Comparison of ENCODE assay signal across 16 cellular contexts in genomic region chr1:45566722-45567121, GRCh38. TPM values are rescaled to one million over a fixed set of nuclear protein-coding genes. Genes with fewer than 3 reads are reported as not detected.
DNase-seq lines count a peak whose midpoint lies in the region; ATAC-seq and TF ChIP-seq lines count a peak whose summit lies in the region.
"Had no signal": no experiment of that assay in that cellular context is flagged by ENCODE, and none has a peak within 500 bp of the region (broad histone marks: within the 10 kb centered on the region; RNA-seq: fewer than 3 reads in every experiment).

No MANE protein-coding gene starts in this region.

- POLR2A ChIA-PET in MCF 10A (lab: Yijun Ruan, JAX): interaction anchor here (1.2 to 1.6 kb wide), 3 partner anchors 9 to 56 kb away, joined by 5 to 8 read pairs (median 6); partner anchors contain the start of gene PRDX1

- H2AFZ ChIP-seq in mammary epithelial cell (ENCODE audit: low read depth, low read length): no peak overlapping the region

- H3K4me1 Mint-ChIP-seq in MCF 10A (ENCODE audit: insufficient read depth, unreplicated experiment): no peaks in the 10 kb centered on the region
- H3K4me1 Mint-ChIP-seq in activated T-cell treated with anti-CD3 and anti-CD28 coated beads, Interleukin-2, amount 50 U/mL, for 72 hours (ENCODE audit: low read depth): peaks cover 8% of the 10 kb centered on the region

- H3K27me3 ChIP-seq in mammary epithelial cell (ENCODE audit: insufficient read depth, low read length): no peaks in the 10 kb centered on the region
- no peaks in the 10 kb centered on the region for H3K27me3 ChIP-seq in cardiac muscle cell
- H3K27me3 ChIP-seq in muscle layer of colon (ENCODE audit: control insufficient read depth in 1 of 2, insufficient read depth in 2 of 2, low read length in 2 of 2): no peaks in the 10 kb centered on the region
- no peaks in the 10 kb centered on the region for H3K27me3 ChIP-seq in aorta (ENCODE audit: control insufficient read depth in 1 of 2, insufficient read depth in 2 of 2, low read length in 1 of 2)
- H3K27me3 ChIP-seq: spleen had no signal

- in situ Hi-C loops in mammary epithelial cell (cut with MboI; ENCODE audit: low sequenced_read_pairs in 2 of 2): loop anchor here in 1 of 2 donors (5.0 to 10.0 kb wide), 2 partner anchors 59 to 192 kb away; no protein-coding TSS in a partner anchor

- H3K9ac ChIP-seq in mammary epithelial cell (ENCODE audit: insufficient read depth, low read length) (no peak overlapping the region), muscle layer of colon (ENCODE audit: low read length) (no peak overlapping the region)
- H3K9ac ChIP-seq: KMS-11 had no signal

- H3K4me1 ChIP-seq in mammary epithelial cell (ENCODE audit: insufficient read depth, low read length) (no peaks in the 10 kb centered on the region), cardiac muscle cell (ENCODE audit: low read depth) (peaks cover 11% of the 10 kb centered on the region), muscle layer of colon (ENCODE audit: insufficient read depth, low read length) (no peaks in the 10 kb centered on the region), aorta (ENCODE audit: control insufficient read depth in 1 of 2, insufficient read depth in 2 of 2, low read length in 2 of 2) (no peaks in the 10 kb centered on the region)

- no peaks in the 10 kb centered on the region for H3K27me3 Mint-ChIP-seq in MCF 10A (ENCODE audit: insufficient read depth, unreplicated experiment)
- no peaks in the 10 kb centered on the region for H3K27me3 Mint-ChIP-seq in activated T-cell treated with anti-CD3 and anti-CD28 coated beads, Interleukin-2, amount 50 U/mL, for 72 hours (ENCODE audit: low read depth)
- H3K27me3 Mint-ChIP-seq: CD8-positive, alpha-beta memory T cell; stimulated activated naive CD8-positive, alpha-beta T cell treated with anti-CD3 and anti-CD28 coated beads, Interleukin-15, amount 100 ng/mL, for 72 hours had no signal

- peaks cover 58% of the 10 kb centered on the region for H3K36me3 Mint-ChIP-seq in MCF 10A (ENCODE audit: insufficient read depth, unreplicated experiment)
- peaks cover under 1 to 15% of the 10 kb centered on the region in 2 donors for H3K36me3 Mint-ChIP-seq in activated T-cell treated with anti-CD3 and anti-CD28 coated beads, Interleukin-2, amount 50 U/mL, for 72 hours (ENCODE audit: insufficient read depth in 2 of 2)

- CTCF ChIA-PET in MCF 10A (lab: Yijun Ruan, JAX) (interaction anchor here (0.5 to 6.0 kb wide), 6 partner anchors 10 to 73 kb away, joined by 3 to 39 read pairs (median 4); partner anchors contain the start of gene NASP), mammary epithelial cell (lab: Charles Lee; ENCODE audit: low non-redundant PET) (no interaction called here)

- intact Hi-C loops in MCF 10A (cut with micrococcal nuclease): no loop called here
- intact Hi-C loops in mammary epithelial cell (cut with micrococcal nuclease): no loop called here
- intact Hi-C loops in aorta (cut with DNase I): no loop called here

- peaks cover under 1% of the 10 kb centered on the region for H3K79me2 ChIP-seq in mammary epithelial cell (ENCODE audit: insufficient read depth, low read length)

- no peak overlapping the region for H3K4me2 ChIP-seq in mammary epithelial cell (ENCODE audit: insufficient read depth, low read depth, low read length)
- H3K4me2 ChIP-seq: KMS-11 had no signal

- TF ChIP-seq CTCF in MCF 10A (IDR thresholded peaks at IDR 0.05; ENCODE audit: unreplicated experiment) (no peak), mammary epithelial cell (conservative IDR thresholded peaks at IDR 0.05 in 1 of 2, IDR thresholded peaks at IDR 0.05 in 1 of 2; ENCODE audit: extremely low read depth in 1 of 2, insufficient read depth in 1 of 2, low read depth in 1 of 2, low read length in 2 of 2) (no peak), cardiac muscle cell (IDR thresholded peaks at IDR 0.05; ENCODE audit: low read depth, low read length) (no peak)

- peak overlapping the region; percentile 46 for H3K27ac Mint-ChIP-seq in MCF 10A (ENCODE audit: low read depth, unreplicated experiment)
- no peak overlapping the region for H3K27ac Mint-ChIP-seq in activated T-cell treated with anti-CD3 and anti-CD28 coated beads, Interleukin-2, amount 50 U/mL, for 72 hours
- H3K27ac Mint-ChIP-seq: activated CD8-positive, alpha-beta T cell treated with anti-CD3 and anti-CD28 coated beads, Interleukin-2, amount 10 ng/mL, durations not matched to agents 7 days and 5 days had no signal

- H3K9me3 Mint-ChIP-seq in MCF 10A (ENCODE audit: unreplicated experiment): no peaks in the 10 kb centered on the region
- no peaks in the 10 kb centered on the region for H3K9me3 Mint-ChIP-seq in activated T-cell treated with anti-CD3 and anti-CD28 coated beads, Interleukin-2, amount 50 U/mL, for 72 hours
- H3K9me3 Mint-ChIP-seq: CD8-positive, alpha-beta memory T cell; stimulated activated naive CD8-positive, alpha-beta T cell treated with anti-CD3 and anti-CD28 coated beads, Interleukin-15, amount 100 ng/mL, for 72 hours had no signal

- BruUV-seq in MCF 10A (replicated peaks; lab: Mats Ljungman, UMichigan): no TSS peak
- no TSS peak for BruUV-seq in mammary epithelial cell (replicated peaks; lab: Mats Ljungman, UMichigan)

- H3K4me3 ChIP-seq in mammary epithelial cell (replicated peaks in 1 of 3; ENCODE audit: insufficient read depth in 1 of 3, low read depth in 2 of 3, low read length in 3 of 3) (no peak overlapping the region), cardiac muscle cell (no peak overlapping the region), muscle layer of colon (ENCODE audit: low read depth in 1 of 2, low read length in 2 of 2) (no peak overlapping the region), aorta (ENCODE audit: low read length in 2 of 2) (no peak overlapping the region)
- H3K4me3 ChIP-seq: spleen had no signal

- H3K9me3 ChIP-seq in mammary epithelial cell (replicated peaks; ENCODE audit: insufficient read depth, low read length): no peaks in the 10 kb centered on the region
- no peaks in the 10 kb centered on the region for H3K9me3 ChIP-seq in cardiac muscle cell (ENCODE audit: low read depth)
- no peaks in the 10 kb centered on the region for H3K9me3 ChIP-seq in muscle layer of colon (ENCODE audit: low read length)
- no peaks in the 10 kb centered on the region for H3K9me3 ChIP-seq in aorta (ENCODE audit: control insufficient read depth, low read length)
- H3K9me3 ChIP-seq: spleen had no signal

- H3K36me3 ChIP-seq in mammary epithelial cell (ENCODE audit: insufficient read depth, low read length): peaks cover 1% of the 10 kb centered on the region
- H3K36me3 ChIP-seq in cardiac muscle cell: peaks cover 17% of the 10 kb centered on the region
- peaks cover 40% of the 10 kb centered on the region for H3K36me3 ChIP-seq in muscle layer of colon (ENCODE audit: insufficient read depth, low read length)
- peaks cover 0 to 13% of the 10 kb centered on the region in 2 donors for H3K36me3 ChIP-seq in aorta (ENCODE audit: control insufficient read depth in 1 of 2, insufficient read depth in 2 of 2, low read length in 1 of 2)

- no peaks in the 10 kb centered on the region for H4K20me1 ChIP-seq in mammary epithelial cell (ENCODE audit: insufficient read depth, low read length)

- ATAC-seq in aorta (ENCODE audit: low FRiP score): peak; percentile 68
- ATAC-seq in activated T-cell treated with anti-CD3 and anti-CD28 coated beads, Interleukin-2, amount 50 U/mL, for 72 hours (replicated peaks in 1 of 2): no peak
- no peak for ATAC-seq in HG03039 (IDR thresholded peaks at IDR 0.05; ENCODE audit: unreplicated experiment)
- ATAC-seq: activated CD8-positive, alpha-beta T cell treated with anti-CD3 and anti-CD28 coated beads, Interleukin-2, amount 10 ng/mL, durations not matched to agents 7 days and 5 days; stimulated activated naive CD8-positive, alpha-beta T cell treated with anti-CD3 and anti-CD28 coated beads, Interleukin-15, amount 100 ng/mL, for 72 hours had no signal

- no peak overlapping the region for H3K4me3 Mint-ChIP-seq in MCF 10A (ENCODE audit: unreplicated experiment)
- H3K4me3 Mint-ChIP-seq in activated T-cell treated with anti-CD3 and anti-CD28 coated beads, Interleukin-2, amount 50 U/mL, for 72 hours: no peak overlapping the region
- H3K4me3 Mint-ChIP-seq: activated CD8-positive, alpha-beta T cell treated with anti-CD3 and anti-CD28 coated beads, Interleukin-2, amount 10 ng/mL, durations not matched to agents 7 days and 5 days; CD8-positive, alpha-beta memory T cell; stimulated activated naive CD8-positive, alpha-beta T cell treated with anti-CD3 and anti-CD28 coated beads, Interleukin-15, amount 100 ng/mL, for 72 hours had no signal

- dilution Hi-C loops in mammary epithelial cell (cut with HindIII; ENCODE audit: low sequenced_read_pairs): no loop called here

- H3K27ac ChIP-seq in mammary epithelial cell (ENCODE audit: insufficient read depth, low read depth, low read length): no peak overlapping the region
- peak overlapping the region; percentile 39 for H3K27ac ChIP-seq in cardiac muscle cell
- peak overlapping the region; percentile 37 for H3K27ac ChIP-seq in muscle layer of colon (ENCODE audit: low read depth, low read length)
- no peak overlapping the region for H3K27ac ChIP-seq in aorta (ENCODE audit: low read depth in 1 of 2, low read length in 2 of 2)
- H3K27ac ChIP-seq: KMS-11 had no signal

- 100% methylated on average over 2 of the region's 5 CpGs for WGBS in mammary epithelial cell (ENCODE audit: low coverage, missing lambda C conversion rate)
- 74 to 81% methylated on average over 5 of the region's 5 CpGs for WGBS in aorta, 2 donors

- no peak for DNase-seq in MCF 10A (ENCODE audit: unreplicated experiment)
- no peak for DNase-seq in mammary epithelial cell
- peak in 1 of 2 donors; percentile 16 for DNase-seq in cardiac muscle cell (ENCODE audit: low read depth in 1 of 2, low spot score in 1 of 2)
- DNase-seq in aorta: peak; percentile 71 to 75
- DNase-seq in NCI-H187 (lab: John Stamatoyannopoulos, UW): no peak
- no peak for DNase-seq in activated T-cell treated with anti-CD3 and anti-CD28 coated beads, Interleukin-2, amount 50 U/mL, for 72 hours
- DNase-seq: activated CD8-positive, alpha-beta T cell treated with anti-CD3 and anti-CD28 coated beads, Interleukin-2, amount 10 ng/mL, durations not matched to agents 7 days and 5 days; CD8-positive, alpha-beta memory T cell; NCI-H1694 treated with DMSO at 0.1 percent for 48 hours; NCI-H510A; OCI-M1; spleen; stimulated activated naive CD8-positive, alpha-beta T cell treated with anti-CD3 and anti-CD28 coated beads, Interleukin-15, amount 100 ng/mL, for 72 hours had no signal

RNA-seq across cellular contexts. Expression of gene AKR1A1, which starts 16.1 kb away (rescaled TPM):
- total RNA-seq in MCF 10A (2022) (108 and 142 TPM in 2 replicates), mammary epithelial cell (10 to 100 TPM; 58.7 to 79.7 TPM), cardiac muscle cell (145 and 187 TPM in 2 replicates), aorta (100 to 1,000 TPM; 102 to 116 TPM)
- polyA plus RNA-seq in mammary epithelial cell (118 TPM), cardiac muscle cell (291 and 311 TPM in 2 replicates), aorta (100 to 1,000 TPM; 140 TPM)
- polyA minus RNA-seq in mammary epithelial cell: 105 TPM
- total RNA-seq in activated T-cell treated with anti-CD3 and anti-CD28 coated beads, Interleukin-2, amount 50 U/mL, for 72 hours: 100 to 1,000 TPM; 155 to 178 TPM

RNA-seq across cellular contexts. Expression of gene NASP, which starts 17.1 kb away (rescaled TPM):
- total RNA-seq in MCF 10A (2022) (76.4 and 84.6 TPM in 2 replicates), mammary epithelial cell (10 to 100 TPM; 17.2 to 82.2 TPM), cardiac muscle cell (54.9 and 89.3 TPM in 2 replicates), aorta (10 to 100 TPM; 59.1 to 63.3 TPM)
- polyA plus RNA-seq in mammary epithelial cell (84.7 TPM), cardiac muscle cell (172 and 174 TPM in 2 replicates), aorta (100 to 1,000 TPM in 1 of 2 donors, 10 to 100 TPM in 1; 44.8 to 123 TPM)
- 39.5 TPM for polyA minus RNA-seq in mammary epithelial cell
- 100 to 1,000 TPM; 214 to 241 TPM for total RNA-seq in activated T-cell treated with anti-CD3 and anti-CD28 coated beads, Interleukin-2, amount 50 U/mL, for 72 hours

RNA-seq across cellular contexts. Expression of gene PRDX1, which starts 45.0 kb away (rescaled TPM):
- total RNA-seq in MCF 10A (2022): 207 and 242 TPM in 2 replicates
- total RNA-seq in mammary epithelial cell: 100 to 1,000 TPM; 273 to 406 TPM
- polyA plus RNA-seq in mammary epithelial cell: 674 TPM
- 272 TPM for polyA minus RNA-seq in mammary epithelial cell
- total RNA-seq in cardiac muscle cell: 526 and 782 TPM in 2 replicates
- polyA plus RNA-seq in cardiac muscle cell: 1,545 and 1,744 TPM in 2 replicates
- 100 to 1,000 TPM; 279 to 286 TPM for total RNA-seq in aorta
- 100 to 1,000 TPM; 429 to 441 TPM for polyA plus RNA-seq in aorta
- total RNA-seq in activated T-cell treated with anti-CD3 and anti-CD28 coated beads, Interleukin-2, amount 50 U/mL, for 72 hours: 100 to 1,000 TPM; 128 to 146 TPM

RNA-seq across cellular contexts. Expression of gene CCDC17, which starts 57.1 kb away (rescaled TPM):
- total RNA-seq in MCF 10A (2022) (3.9 and 4.9 TPM in 2 replicates), mammary epithelial cell (1 to 10 TPM; 1.8 to 2.7 TPM), cardiac muscle cell (2.9 and 7.5 TPM in 2 replicates), aorta (1 to 10 TPM; 1.8 to 3.3 TPM)
- polyA plus RNA-seq in mammary epithelial cell (0.17 TPM), cardiac muscle cell (1.9 and 3.1 TPM in 2 replicates), aorta (under 1 TPM in 1 of 2 donors, not detected in 1; 0.69 TPM)
- polyA minus RNA-seq in mammary epithelial cell: 2.5 TPM
- total RNA-seq in activated T-cell treated with anti-CD3 and anti-CD28 coated beads, Interleukin-2, amount 50 U/mL, for 72 hours: 1 to 10 TPM; 5.2 to 5.9 TPM

Comparison
In these comparisons a context has a peak if more than half of its experiments do, and no peak if none do; other contexts are left out.
1. DNase-seq: peak in aorta (2 of 2); none in MCF 10A (single experiment), mammary epithelial cell (single experiment), NCI-H187 (0 of 2) and activated T-cell treated with anti-CD3 and anti-CD28 coated beads, Interleukin-2, amount 50 U/mL, for 72 hours (0 of 2).
2. H3K27ac ChIP-seq: peak in cardiac muscle cell (single experiment) and muscle layer of colon (single experiment); none in mammary epithelial cell (single experiment) and aorta (0 of 2).